Comparison of ENCODE assay signal across 8 cellular contexts in genomic region chr5:50513028-50513457, GRCh38.
A peak's percentile ranks its signal among the peaks of the same experiment; 100 is the strongest.
DNase-seq lines count a peak whose midpoint lies in the region; ATAC-seq, FAIRE-seq and TF ChIP-seq lines count a peak whose summit lies in the region.
"Not testable (repeated sequence)": the region's sequence is repeated elsewhere in the genome, so short reads cannot be mapped to it uniquely, and the experiment has no call there.

No MANE protein-coding gene starts in this region.

- H3K4me1 ChIP-seq in PC-9 (replicated peaks; ENCODE audit: insufficient read depth); K562 (replicated peaks in 1 of 2; ENCODE audit: control insufficient read depth in 2 of 2, insufficient read depth in 2 of 2, low read length in 2 of 2): not testable (repeated sequence)

- H4K20me1 ChIP-seq in PC-9 (ENCODE audit: insufficient read depth); K562 (replicated peaks; ENCODE audit: control insufficient read depth, insufficient read depth, low read length): not testable (repeated sequence)

- H3K4me1 Mint-ChIP-seq in osteocyte (ENCODE audit: unreplicated experiment): not testable (repeated sequence)

- not testable (repeated sequence) for H3K9me2 ChIP-seq in PC-9 (ENCODE audit: insufficient read depth)

- DNase-seq in MV-4-11 (lab: John Stamatoyannopoulos, UW): peak; percentile 25
- DNase-seq in PC-9; K562 (ENCODE audit: extremely low read depth in 1 of 4, low spot score in 3 of 4); epithelial cell of proximal tubule (ENCODE audit: low read depth); osteocyte (ENCODE audit: extremely low spot score, unreplicated experiment): not testable (repeated sequence)
- peak; percentile 30 for DNase-seq in kidney glomerular epithelial cell (lab: John Stamatoyannopoulos, UW)

- H3K79me2 ChIP-seq in PC-9 (ENCODE audit: low read depth); K562 (ENCODE audit: control insufficient read depth, insufficient read depth, low read length): not testable (repeated sequence)

- POLR2A ChIA-PET in PC-9 (lab: Charles Lee; ENCODE audit: unreplicated experiment); K562 (lab: Yijun Ruan, JAX): not testable (repeated sequence)

- intact Hi-C loops in PC-9 (cut with micrococcal nuclease; ENCODE audit: unreplicated experiment): loop anchor here (5.0 kb wide), 1 partner anchor 239 kb away; no protein-coding TSS in a partner anchor
- intact Hi-C loops in K562 (cut with micrococcal nuclease): not testable (repeated sequence)

- peaks cover 15% of the 10 kb centered on the region for H3K9me3 Mint-ChIP-seq in osteocyte (ENCODE audit: unreplicated experiment)

- H3K4me3 ChIP-seq in PC-9; K562; epithelial cell of proximal tubule (ENCODE audit: low read depth, low read length): not testable (repeated sequence)

- H3K36me3 ChIP-seq in PC-9 (ENCODE audit: low read depth); K562 (ENCODE audit: control insufficient read depth, insufficient read depth, low read length): not testable (repeated sequence)

- H2AFZ ChIP-seq in PC-9; K562 (ENCODE audit: low read depth, low read length): not testable (repeated sequence)

- in situ Hi-C loops in K562 (cut with MboI): not testable (repeated sequence)

- H3K9me1 ChIP-seq in K562 (ENCODE audit: control insufficient read depth, insufficient read depth, low read length): not testable (repeated sequence)

- peak; percentile 90 for FAIRE-seq in G401.6 (lab: Jason Lieb, UNC)
- FAIRE-seq in K562 (lab: Jason Lieb, UNC): peak; percentile 77

- H3K27ac Mint-ChIP-seq in osteocyte (ENCODE audit: unreplicated experiment): not testable (repeated sequence)

- not testable (repeated sequence) for H3K36me3 Mint-ChIP-seq in osteocyte (ENCODE audit: unreplicated experiment)

- not testable (repeated sequence) for H3K9me3 ChIP-seq in PC-9 (ENCODE audit: insufficient read depth, low read depth); K562 (replicated peaks; ENCODE audit: control insufficient read depth, insufficient read depth, low read depth, low read length)

- CTCF ChIA-PET in PC-9 (lab: Charles Lee); K562 (lab: Yijun Ruan, JAX; ENCODE audit: low intra/inter-chr PET ratio): not testable (repeated sequence)

- not testable (repeated sequence) for H3K27me3 ChIP-seq in PC-9 (ENCODE audit: insufficient read depth, low read depth); K562 (ENCODE audit: control insufficient read depth in 2 of 2, insufficient read depth in 2 of 2, low read length in 2 of 2)

- not testable (repeated sequence) for H3F3A ChIP-seq in PC-9 (ENCODE audit: insufficient read depth, low read depth)

- not testable (repeated sequence) for TF ChIP-seq EP300 in K562 (IDR thresholded peaks at IDR 0.05; ENCODE audit: low read length)

- not testable (repeated sequence) for ATAC-seq in K562

- not testable (repeated sequence) for H3K27ac ChIP-seq in 22Rv1; PC-9; K562 (ENCODE audit: extremely low read depth, low read depth, low read length)

- TF ChIP-seq RAD21 in K562 (CRISPR knock-in tag; conservative IDR thresholded peaks at IDR 0.05 in 1 of 2, IDR thresholded peaks at IDR 0.05 in 1 of 2): not testable (repeated sequence)

- peaks cover 34% of the 10 kb centered on the region for H3K27me3 Mint-ChIP-seq in osteocyte (ENCODE audit: unreplicated experiment)

- H3K9ac ChIP-seq in K562 (ENCODE audit: insufficient read depth in 1 of 2, low read depth in 2 of 2, low read length in 2 of 2): not testable (repeated sequence)

- not testable (repeated sequence) for H3K4me3 Mint-ChIP-seq in osteocyte (ENCODE audit: unreplicated experiment)

- TF ChIP-seq CTCF in 22Rv1 (IDR thresholded peaks at IDR 0.05) (peak; percentile 59), PC-9 (conservative IDR thresholded peaks at IDR 0.05) (peak; percentile 65), epithelial cell of proximal tubule (conservative IDR thresholded peaks at IDR 0.05; ENCODE audit: low read depth, low read length) (peak; percentile 30), osteocyte (IDR thresholded peaks at IDR 0.05) (peak; percentile 52)
- not testable (repeated sequence) for TF ChIP-seq CTCF in K562 (IDR thresholded peaks at IDR 0.05 in 2 of 3, conservative IDR thresholded peaks at IDR 0.05 in 1 of 3; ENCODE audit: insufficient read depth in 2 of 3, low read depth in 1 of 3, low read length in 3 of 3)

- not testable (repeated sequence) for BruUV-seq in PC-9 (replicated peaks; lab: Mats Ljungman, UMichigan); K562 (replicated peaks; lab: Mats Ljungman, UMichigan)

- not testable (repeated sequence) for TF ChIP-seq POLR2A in K562 (conservative IDR thresholded peaks at IDR 0.05)

- H3K4me2 ChIP-seq in PC-9; K562 (ENCODE audit: insufficient read depth, low read length): not testable (repeated sequence)
